2 cellular contexts compared by ENCODE assay signal in genomic region chr20:10337291-10337690, GRCh38.
TF ChIP-seq lines count a peak whose summit lies in the region.

No MANE protein-coding gene starts in this region.

TF ChIP-seq in Ishikawa, 13 proteins besides CTCF, POLR2A, EP300 and RAD21 (continued from another document):
- no peak for TF ChIP-seq REST (IDR thresholded peaks at IDR 0.05; ENCODE audit: low read depth)
- TF ChIP-seq FOXM1 (IDR thresholded peaks at IDR 0.05; ENCODE audit: borderline replicate concordance, low read depth) = no peak

TF ChIP-seq in GM23338, 12 proteins besides CTCF, POLR2A, EP300 and RAD21 (continued from another document):
- no peak for TF ChIP-seq REST (IDR thresholded peaks at IDR 0.05; ENCODE audit: unreplicated experiment)
- no peak for TF ChIP-seq ZNF462 (CRISPR knock-in tag; IDR thresholded peaks at IDR 0.05)
- TF ChIP-seq ZNF331 (CRISPR knock-in tag; IDR thresholded peaks at IDR 0.05; ENCODE audit: low read depth) = no peak
- no peak for TF ChIP-seq ZNF114 (CRISPR knock-in tag; IDR thresholded peaks at IDR 0.05)
- no peak for TF ChIP-seq STAT1 (IDR thresholded peaks at IDR 0.05; ENCODE audit: unreplicated experiment)
- TF ChIP-seq EZH2phosphoT487 (IDR thresholded peaks at IDR 0.05; ENCODE audit: unreplicated experiment) = no peak
- no peak for TF ChIP-seq NANOG (IDR thresholded peaks at IDR 0.05; ENCODE audit: borderline replicate concordance)
- TF ChIP-seq EZH2 (IDR thresholded peaks at IDR 0.05; ENCODE audit: low read depth, unreplicated experiment) = no peak
- no peak for TF ChIP-seq JUNB (IDR thresholded peaks at IDR 0.05; ENCODE audit: unreplicated experiment)
- no peak for TF ChIP-seq POLR2AphosphoS5 (IDR thresholded peaks at IDR 0.05; ENCODE audit: low read depth)
